ENCODE assay signal across 26 cellular contexts in the genomic region with DNA sequence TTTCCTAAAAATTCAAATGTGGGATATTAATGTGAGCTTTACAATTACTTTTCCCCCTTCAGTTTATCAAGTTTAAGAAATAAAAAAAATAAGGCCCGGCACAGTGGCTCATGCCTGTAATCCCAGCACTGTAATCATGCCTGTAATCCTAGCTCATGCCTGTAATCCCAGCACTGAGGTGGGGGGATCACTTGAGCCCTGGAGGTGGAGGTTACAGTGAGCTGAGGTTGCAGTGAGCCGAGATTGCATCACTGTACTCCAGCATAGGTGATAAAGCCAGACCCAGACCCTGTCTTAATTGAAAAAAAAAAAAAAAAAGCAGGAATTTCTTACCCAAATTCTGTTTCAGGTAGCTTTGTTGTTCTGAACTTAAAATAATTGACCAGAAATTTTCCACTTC.
"Had no signal": no experiment of that assay in that cellular context is flagged by ENCODE, and none has a peak within 500 bp of the region (broad histone marks: within the 10 kb centered on the region; RNA-seq: fewer than 3 reads in every experiment).

No MANE protein-coding gene starts in this region.

- H3K27ac ChIP-seq: epithelial cell of prostate, esophagus squamous epithelium, gastrocnemius medialis, heart right ventricle, left lung, lower lobe of right lung had no signal

- H3K4me3 ChIP-seq: esophagus squamous epithelium, gastrocnemius medialis, heart right ventricle, left lung, lower lobe of right lung had no signal

- DNase-seq: cortex of kidney; effector CD8-positive, alpha-beta T cell; effector memory CD8-positive, alpha-beta T cell; endodermal cell; erythroblast; esophagus squamous epithelium; foreskin fibroblast; foreskin melanocyte; gastrocnemius medialis; glutamatergic neuron; head of caudate nucleus; heart right ventricle; hippocampal formation; left cardiac atrium; left lung; left ventricle myocardium superior; lower lobe of right lung; mesenchymal stem cell; midbrain; naive thymus-derived CD4-positive, alpha-beta T cell; natural killer cell had no signal

- H3K4me1 ChIP-seq: lower lobe of right lung had no signal

- H3K27me3 ChIP-seq: esophagus squamous epithelium, gastrocnemius medialis, heart right ventricle, left lung had no signal

- H3K36me3 ChIP-seq: esophagus squamous epithelium, gastrocnemius medialis, left lung, lower lobe of right lung had no signal

- FAIRE-seq: endometrium, islet of Langerhans, keratinocyte had no signal

- ATAC-seq: effector memory CD8-positive, alpha-beta T cell; esophagus mucosa; gastrocnemius medialis; heart right ventricle; left cardiac atrium; left lung; left ventricle myocardium superior; lower lobe of right lung; naive thymus-derived CD4-positive, alpha-beta T cell; natural killer cell had no signal

- H3K9me3 ChIP-seq: esophagus squamous epithelium, gastrocnemius medialis, heart right ventricle, left lung, lower lobe of right lung had no signal
